Comparison of ENCODE assay signal across 11 cellular contexts in genomic region chr12:27226319-27226984, GRCh38. TPM values are rescaled to one million over a fixed set of nuclear protein-coding genes. Genes with fewer than 3 reads are reported as not detected.
DNase-seq lines count a peak whose midpoint lies in the region; ATAC-seq lines count a peak whose summit lies in the region.
"Had no signal": no experiment of that assay in that cellular context is flagged by ENCODE, and none has a peak within 500 bp of the region (broad histone marks: within the 10 kb centered on the region; RNA-seq: fewer than 3 reads in every experiment).

No MANE protein-coding gene starts in this region.

- intact Hi-C loops in left ventricle myocardium superior (cut with micrococcal nuclease): no loop called here
- intact Hi-C loops in sciatic nerve (cut with DNase I): no loop called here

- DNase-seq in LoVo (ENCODE audit: low spot score) (peak; percentile 82), astrocyte of the hippocampus (ENCODE audit: low read depth, low spot score) (peak; percentile 31), left ventricle myocardium superior (no peak), sciatic nerve (ENCODE audit: low spot score) (no peak), NCI-H510A treated with DMSO at 0.1 percent for 48 hours (lab: John Stamatoyannopoulos, UW) (no peak), A172 (ENCODE audit: low spot score) (no peak), 8988T (no peak)
- DNase-seq: erythroblast, NCI-H1436 treated with DMSO at 0.1 percent for 48 hours, stomach had no signal

- ATAC-seq in left ventricle myocardium superior: peak; percentile 89
- ATAC-seq in sciatic nerve: peak; percentile 86
- no peak for ATAC-seq in HG02981 (IDR thresholded peaks at IDR 0.05; ENCODE audit: unreplicated experiment)

RNA-seq across cellular contexts. Expression of gene STK38L, which starts 17.6 kb away (rescaled TPM):
- total RNA-seq in left ventricle myocardium superior (66.1 TPM), sciatic nerve (45.1 TPM)
- total RNA-seq in A172 (2014; rRNA removed; shearing (Covaris generic)): 30.7 and 34.8 TPM in 2 replicates

Comparison
In these comparisons a context has a peak if more than half of its experiments do, and no peak if none do; other contexts are left out.
1. DNase-seq: peak in LoVo (single experiment) and astrocyte of the hippocampus (single experiment); none in left ventricle myocardium superior (single experiment), sciatic nerve (single experiment), NCI-H510A treated with DMSO at 0.1 percent for 48 hours (single experiment), A172 (single experiment) and 8988T (single experiment).